Comparison of ENCODE assay signal across 8 cellular contexts in genomic region chr3:100103558-100104441, GRCh38. TPM values are rescaled to one million over a fixed set of nuclear protein-coding genes. Genes with fewer than 3 reads are reported as not detected.
DNase-seq lines count a peak whose midpoint lies in the region; ATAC-seq and FAIRE-seq lines count a peak whose summit lies in the region.

No MANE protein-coding gene starts in this region.

- DNase-seq in Caki2 (ENCODE audit: low read depth) (peak; percentile 46), GM19239 (ENCODE audit: insufficient read length, low spot score) (peak; percentile 28), RPMI7951 (ENCODE audit: low read depth) (peak; percentile 83), NCI-H2227 treated with DMSO at 0.1 percent for 48 hours (lab: John Stamatoyannopoulos, UW) (no peak), mucosa of gallbladder (ENCODE audit: low spot score) (no peak), ecto neural progenitor cell (ENCODE audit: low spot score) (no peak)

- H3K9me3 ChIP-seq in muscle layer of duodenum (ENCODE audit: control insufficient read depth in 1 of 2, low read length in 2 of 2) = no peaks in the 10 kb centered on the region

- H3K36me3 ChIP-seq in muscle layer of duodenum (ENCODE audit: control insufficient read depth in 1 of 2, insufficient read depth in 2 of 2, low read length in 2 of 2) = no peaks in the 10 kb centered on the region

- peak overlapping the region; percentile 19 for H3K27ac ChIP-seq in muscle layer of duodenum (ENCODE audit: low read length)

- no peaks in the 10 kb centered on the region for H3K27me3 ChIP-seq in muscle layer of duodenum (ENCODE audit: low read depth, low read length)

- H3K4me1 ChIP-seq in muscle layer of duodenum (ENCODE audit: control insufficient read depth in 1 of 2, insufficient read depth in 2 of 2, low read length in 2 of 2) = peaks cover 23 to 35% of the 10 kb centered on the region in 2 donors

- ATAC-seq in HG03139 (IDR thresholded peaks at IDR 0.05; ENCODE audit: unreplicated experiment) = peak; percentile 77

- FAIRE-seq in GM19239 (lab: Jason Lieb, UNC) = peak; percentile 99

- in situ Hi-C loops in Caki2 (cut with HindIII; ENCODE audit: low pct_unique_long_range_greater_than_20kb, low sequenced_read_pairs) = no loop called here

- H3K4me3 ChIP-seq in muscle layer of duodenum (ENCODE audit: low read depth in 1 of 2, low read length in 2 of 2) = no peak overlapping the region

RNA-seq across cellular contexts. Expression of gene FILIP1L, which starts 10.5 kb away (rescaled TPM):
- not detected in 2 replicates for total RNA-seq in Caki2 (2014; rRNA removed; shearing (Covaris generic); ENCODE audit: low replicate concordance)
- total RNA-seq in RPMI7951 (2014; rRNA removed; shearing (Covaris generic)) = under 0.01 TPM in 1 of 2 replicates, not detected in the other
- 142 TPM for total RNA-seq in mucosa of gallbladder

Comparison
In these comparisons a context has a peak if more than half of its experiments do, and no peak if none do; other contexts are left out.
1. DNase-seq: peak in Caki2 (single experiment), GM19239 (single experiment) and RPMI7951 (single experiment); none in NCI-H2227 treated with DMSO at 0.1 percent for 48 hours (single experiment), mucosa of gallbladder (single experiment) and ecto neural progenitor cell (single experiment).
2. RNA of gene FILIP1L, which starts 10.5 kb away (total RNA-seq): 142 TPM in mucosa of gallbladder (single experiment); not detected in Caki2 and under 0.01 TPM in RPMI7951; every median in the first group is over 100 times any median in the second.